Comparison of ENCODE assay signal across 9 cellular contexts in genomic region chr15:60374209-60374608, GRCh38. TPM values are rescaled to one million over a fixed set of nuclear protein-coding genes. Genes with fewer than 3 reads are reported as not detected.
DNase-seq lines count a peak whose midpoint lies in the region; ATAC-seq and TF ChIP-seq lines count a peak whose summit lies in the region.
"Had no signal": no experiment of that assay in that cellular context is flagged by ENCODE, and none has a peak within 500 bp of the region (broad histone marks: within the 10 kb centered on the region; RNA-seq: fewer than 3 reads in every experiment).

No MANE protein-coding gene starts in this region.

- no peak for ATAC-seq in GM21576 (IDR thresholded peaks at IDR 0.05; ENCODE audit: unreplicated experiment)
- ATAC-seq in GM19035 (IDR thresholded peaks at IDR 0.05; ENCODE audit: unreplicated experiment) = no peak
- no peak for ATAC-seq in GM19452 (IDR thresholded peaks at IDR 0.05; ENCODE audit: unreplicated experiment)
- ATAC-seq: activated naive CD8-positive, alpha-beta T cell treated with anti-CD3 and anti-CD28 coated beads, Interleukin-2, amount 50 U/mL, for 24 hours had no signal

- peaks cover 16% of the 10 kb centered on the region for H3K4me1 ChIP-seq in HUES48 (ENCODE audit: control insufficient read depth, insufficient read depth, low read length)
- peaks cover 20% of the 10 kb centered on the region for H3K4me1 ChIP-seq in iPS-20b (ENCODE audit: insufficient read depth, low read length)
- H3K4me1 ChIP-seq in skeletal muscle tissue (ENCODE audit: control insufficient read depth in 3 of 3, insufficient read depth in 3 of 3, low read length in 3 of 3) = peaks cover 68 to 86% (median 70%) of the 10 kb centered on the region in 3 donors

- H3K9ac ChIP-seq in HUES48 (ENCODE audit: low read depth, low read length) (no peak overlapping the region; the same call in 1 of the 2 replicates), iPS-20b (ENCODE audit: low read depth, low read length) (peak overlapping the region; percentile 8; the same call in 1 of the 2 replicates), skeletal muscle tissue (ENCODE audit: low read depth in 1 of 3, low read length in 3 of 3) (peak overlapping the region; percentile 42 to 80 (median 71))

- H3K27ac ChIP-seq in HUES48 (ENCODE audit: low read depth, low read length) (peak overlapping the region; percentile 83), WERI-Rb-1 (peak overlapping the region; percentile 8), iPS-20b (ENCODE audit: low read length) (no peak overlapping the region), skeletal muscle tissue (ENCODE audit: low read depth, low read length) (peak overlapping the region; percentile 93)

- H3K4me3 ChIP-seq in HUES48 (ENCODE audit: low read depth, low read length) = no peak overlapping the region
- H3K4me3 ChIP-seq in WERI-Rb-1 (ENCODE audit: low read depth, low read length) = no peak overlapping the region
- H3K4me3 ChIP-seq in iPS-20b (ENCODE audit: low read length) = no peak overlapping the region
- peak overlapping the region; percentile 18 to 52 (median 24) for H3K4me3 ChIP-seq in skeletal muscle tissue (ENCODE audit: low read length in 3 of 3)

- H3K27me3 ChIP-seq in HUES48 (ENCODE audit: control insufficient read depth, insufficient read depth, low read length) = peaks cover 11% of the 10 kb centered on the region
- no peaks in the 10 kb centered on the region for H3K27me3 ChIP-seq in WERI-Rb-1 (ENCODE audit: insufficient read depth, low read depth, severe bottlenecking)
- H3K27me3 ChIP-seq in iPS-20b (ENCODE audit: insufficient read depth, low read length) = peaks cover 19% of the 10 kb centered on the region
- H3K27me3 ChIP-seq in skeletal muscle tissue (ENCODE audit: control insufficient read depth in 3 of 3, insufficient read depth in 3 of 3, low read length in 3 of 3) = no peaks in the 10 kb centered on the region

- no peak for TF ChIP-seq CTCF in WERI-Rb-1 (IDR thresholded peaks at IDR 0.05; ENCODE audit: low read depth, low read length)

- no peaks in the 10 kb centered on the region for H3K9me3 ChIP-seq in HUES48 (ENCODE audit: control insufficient read depth, insufficient read depth, low read length)
- H3K9me3 ChIP-seq in WERI-Rb-1 (ENCODE audit: severe bottlenecking) = no peaks in the 10 kb centered on the region
- H3K9me3 ChIP-seq in iPS-20b (ENCODE audit: insufficient read depth, low read depth, low read length) = no peaks in the 10 kb centered on the region
- H3K9me3 ChIP-seq in skeletal muscle tissue (ENCODE audit: control insufficient read depth in 3 of 3, low read length in 3 of 3) = no peaks in the 10 kb centered on the region

- H3K36me3 ChIP-seq in HUES48 (ENCODE audit: control insufficient read depth, insufficient read depth, low read length) (peaks cover 26% of the 10 kb centered on the region), WERI-Rb-1 (no peaks in the 10 kb centered on the region), iPS-20b (ENCODE audit: insufficient read depth, low read depth, low read length) (peaks cover 12% of the 10 kb centered on the region; the same call in 1 of the 2 replicates), skeletal muscle tissue (ENCODE audit: control insufficient read depth in 3 of 3, insufficient read depth in 3 of 3, low read length in 3 of 3) (peaks cover 6 to 16% (median 9%) of the 10 kb centered on the region in 3 donors)

- DNase-seq in WERI-Rb-1 (no peak), NCI-H146 (lab: John Stamatoyannopoulos, UW) (no peak)
- DNase-seq: activated naive CD8-positive, alpha-beta T cell treated with anti-CD3 and anti-CD28 coated beads, Interleukin-2, amount 50 U/mL, for 24 hours had no signal

RNA-seq across cellular contexts. Expression of gene ANXA2, which starts 23.6 kb away (rescaled TPM):
- total RNA-seq in skeletal muscle tissue = 631 TPM

Comparison
In these comparisons a context has a peak if more than half of its experiments do, and no peak if none do; other contexts are left out.
1. H3K4me3 ChIP-seq: peak in skeletal muscle tissue (3 of 3); none in HUES48 (single experiment), WERI-Rb-1 (single experiment) and iPS-20b (single experiment).